In the genomic region with DNA sequence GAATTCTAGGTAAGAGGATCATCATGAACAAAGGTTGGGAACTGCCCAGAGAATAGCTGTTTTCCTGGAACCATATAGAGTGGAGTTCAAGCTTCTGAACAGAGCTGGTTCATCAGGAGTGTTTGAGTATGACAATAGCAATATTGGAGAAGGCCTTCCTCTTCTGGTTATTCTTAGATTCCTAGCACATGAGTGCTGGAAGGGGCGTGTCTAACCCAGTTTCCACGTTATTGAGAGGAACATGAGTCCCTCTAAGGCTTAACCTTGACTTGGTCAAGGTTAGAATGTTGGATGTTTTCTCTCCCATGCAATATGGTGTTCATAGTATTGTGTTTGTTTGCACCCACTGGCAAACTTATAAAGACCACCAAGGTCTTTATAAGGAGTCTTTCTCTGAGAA, we compare ENCODE assay signal across 31 cellular contexts.
"Had no signal": no experiment of that assay in that cellular context is flagged by ENCODE, and none has a peak within 500 bp of the region (broad histone marks: within the 10 kb centered on the region; RNA-seq: fewer than 3 reads in every experiment).

No MANE protein-coding gene starts in this region.

- H3K4me1 Mint-ChIP-seq: activated CD4-positive, alpha-beta T cell treated with anti-CD3 and anti-CD28 coated beads, Interleukin-2, amount 10 ng/mL, durations not matched to agents 7 days and 5 days; central memory CD8-positive, alpha-beta T cell had no signal

- H3K4me3 Mint-ChIP-seq: activated CD4-positive, alpha-beta memory T cell treated with anti-CD3 and anti-CD28 coated beads, Interleukin-2, amount 10 ng/mL, durations not matched to agents 7 days and 5 days; activated CD4-positive, alpha-beta T cell treated with anti-CD3 and anti-CD28 coated beads, Interleukin-2, amount 10 ng/mL, durations not matched to agents 7 days and 5 days; activated naive CD8-positive, alpha-beta T cell; activated T-cell treated with anti-CD3 and anti-CD28 coated beads, Interleukin-2, amount 50 U/mL, for 24 hours; activated T-helper 17 cell treated with anti-CD3 and anti-CD28 coated beads, Interleukin-2, amount 50 U/mL, for 72 hours; central memory CD8-positive, alpha-beta T cell; dendritic cell treated with granulocyte-macrophage colony-stimulating factor and Interleukin-4, amounts not matched to agents 40 ng/mL and 50 ng/mL, for 4 days; endodermal cell; WTC11 had no signal

- H3K9me3 ChIP-seq: gastroesophageal sphincter, heart right ventricle had no signal

- H3K27me3 Mint-ChIP-seq: activated CD4-positive, alpha-beta memory T cell treated with anti-CD3 and anti-CD28 coated beads, Interleukin-2, amount 10 ng/mL, durations not matched to agents 7 days and 5 days; activated CD4-positive, alpha-beta T cell treated with anti-CD3 and anti-CD28 coated beads, Interleukin-2, amount 10 ng/mL, durations not matched to agents 7 days and 5 days; activated naive CD8-positive, alpha-beta T cell; central memory CD8-positive, alpha-beta T cell; dendritic cell treated with granulocyte-macrophage colony-stimulating factor and Interleukin-4, amounts not matched to agents 40 ng/mL and 50 ng/mL, for 4 days had no signal

- FAIRE-seq: bronchial epithelial cell, TTC549 had no signal

- ATAC-seq: esophagus mucosa, foreskin keratinocyte, gastroesophageal sphincter, heart right ventricle, WTC11 had no signal

- H3K36me3 Mint-ChIP-seq: activated naive CD8-positive, alpha-beta T cell; WTC11 had no signal

- H3K27ac ChIP-seq: brain microvascular endothelial cell, coronary artery, dorsolateral prefrontal cortex, foreskin keratinocyte, gastroesophageal sphincter, heart right ventricle, VCaP had no signal

- H3K4me1 ChIP-seq: foreskin keratinocyte, gastroesophageal sphincter, heart right ventricle had no signal

- H3K9me3 Mint-ChIP-seq: activated CD4-positive, alpha-beta memory T cell treated with anti-CD3 and anti-CD28 coated beads, Interleukin-2, amount 10 ng/mL, durations not matched to agents 7 days and 5 days; activated CD4-positive, alpha-beta T cell treated with anti-CD3 and anti-CD28 coated beads, Interleukin-2, amount 10 ng/mL, durations not matched to agents 7 days and 5 days; activated T-cell treated with anti-CD3 and anti-CD28 coated beads, Interleukin-2, amount 50 U/mL, for 24 hours; activated T-helper 17 cell treated with anti-CD3 and anti-CD28 coated beads, Interleukin-2, amount 50 U/mL, for 72 hours; central memory CD8-positive, alpha-beta T cell; dendritic cell treated with granulocyte-macrophage colony-stimulating factor and Interleukin-4, amounts not matched to agents 40 ng/mL and 50 ng/mL, for 4 days; WTC11 had no signal

- H3K4me3 ChIP-seq: coronary artery, dorsolateral prefrontal cortex, gastroesophageal sphincter, heart right ventricle had no signal

- H3K27me3 ChIP-seq: brain microvascular endothelial cell, foreskin keratinocyte, gastroesophageal sphincter had no signal

- DNase-seq: activated CD4-positive, alpha-beta memory T cell treated with anti-CD3 and anti-CD28 coated beads, Interleukin-2, amount 10 ng/mL, durations not matched to agents 7 days and 5 days; activated CD4-positive, alpha-beta T cell treated with anti-CD3 and anti-CD28 coated beads for 1 hour; activated CD4-positive, alpha-beta T cell treated with anti-CD3 and anti-CD28 coated beads for 4 hours; activated CD4-positive, alpha-beta T cell treated with anti-CD3 and anti-CD28 coated beads, Interleukin-2, amount 10 ng/mL, durations not matched to agents 7 days and 5 days; activated CD4-positive, alpha-beta T cell treated with anti-CD3 and anti-CD28 coated beads, Interleukin-2, amount 50 U/mL, for 4 hours; activated CD8-positive, alpha-beta memory T cell treated with anti-CD3 and anti-CD28 coated beads, Interleukin-2, amount 50 U/mL, for 48 hours; activated effector memory CD4-positive, alpha-beta T cell treated with Interleukin-2 at 50 U/mL for 16 hours; activated gamma-delta T cell treated with Interleukin-2 at 50 U/mL for 16 hours; activated naive CD4-positive, alpha-beta T cell treated with anti-CD3 and anti-CD28 coated beads, Interleukin-2, amount 50 U/mL, for 16 hours; activated naive CD4-positive, alpha-beta T cell treated with Interleukin-2 at 50 U/mL for 16 hours; activated T-cell treated with anti-CD3 and anti-CD28 coated beads for 4 hours; activated T-cell treated with anti-CD3 and anti-CD28 coated beads, Interleukin-2, amount 50 U/mL, for 24 hours; amniotic stem cell; anterior cingulate cortex; brain microvascular endothelial cell; dorsolateral prefrontal cortex; effector memory CD4-positive, alpha-beta T cell; endodermal cell; foreskin keratinocyte; heart right ventricle had no signal

- H3K36me3 ChIP-seq: brain microvascular endothelial cell, gastroesophageal sphincter, heart right ventricle had no signal
